ENCODE assay signal across 8 cellular contexts in genomic region chr3:195850857-195851531, GRCh38. TPM values are rescaled to one million over a fixed set of nuclear protein-coding genes. Genes with fewer than 3 reads are reported as not detected.
DNase-seq lines count a peak whose midpoint lies in the region; ATAC-seq, FAIRE-seq and TF ChIP-seq lines count a peak whose summit lies in the region.

No MANE protein-coding gene starts in this region.

- H3K36me3 ChIP-seq in SU-DHL-6 (ENCODE audit: low read length) (no peaks in the 10 kb centered on the region), heart left ventricle (no peaks in the 10 kb centered on the region)

- H3K27me3 ChIP-seq in SU-DHL-6 (ENCODE audit: low read length) (no peaks in the 10 kb centered on the region), heart left ventricle (peaks cover 0 to 4% (median 0%) of the 10 kb centered on the region in 9 donors)

- H3K9me3 ChIP-seq in SU-DHL-6 (ENCODE audit: insufficient read depth, low read length) (no peaks in the 10 kb centered on the region), heart left ventricle (no peaks in the 10 kb centered on the region)

- H3K4me3 ChIP-seq in SU-DHL-6 (ENCODE audit: insufficient read depth, low read length, poor library complexity, severe bottlenecking) (no peak overlapping the region), heart left ventricle (peak overlapping the region in 1 of 12 donors; percentile 23)

- ATAC-seq in HG02840 (IDR thresholded peaks at IDR 0.05; ENCODE audit: low FRiP score, unreplicated experiment) = peak; percentile 87
- ATAC-seq in heart left ventricle = peak; percentile 83 to 96 (median 93)
- ATAC-seq in HG02588 (IDR thresholded peaks at IDR 0.05; ENCODE audit: unreplicated experiment) = no peak

- no peaks in the 10 kb centered on the region for H4K20me1 ChIP-seq in SU-DHL-6 (ENCODE audit: low read depth, low read length)

- H3K27ac ChIP-seq in SU-DHL-6 (ENCODE audit: low read depth, low read length) = no peak overlapping the region
- no peak overlapping the region for H3K27ac ChIP-seq in heart left ventricle

- DNase-seq in GM12891 (ENCODE audit: insufficient read length, low spot score) (peak; percentile 80), NCI-H1436 treated with DMSO at 0.1 percent for 48 hours (lab: John Stamatoyannopoulos, UW) (peak; percentile 64), heart left ventricle (peak; percentile 78 to 88 (median 84)), putamen (ENCODE audit: low spot score) (peak; percentile 86)
- peak; percentile 77 for DNase-seq in activated naive CD8-positive, alpha-beta T cell treated with anti-CD3 and anti-CD28 coated beads, Interleukin-2, amount 50 U/mL, for 16 hours (ENCODE audit: low read depth, low spot score)

- H2AFZ ChIP-seq in SU-DHL-6 (ENCODE audit: low read depth, low read length, severe bottlenecking) = no peak overlapping the region

- TF ChIP-seq CTCF in SU-DHL-6 (IDR thresholded peaks at IDR 0.05; ENCODE audit: insufficient read depth, low read length, poor library complexity, severe bottlenecking) (peak; percentile 99), heart left ventricle (IDR thresholded peaks at IDR 0.05) (peak; percentile 99 to 100 (median 100))

- intact Hi-C loops in heart left ventricle (cut with DNase I) = loop anchor here in 2 of 10 donors (5.0 to 10.0 kb wide), 2 partner anchors 66 to 226 kb away; no protein-coding TSS in a partner anchor

- H3K4me1 ChIP-seq in heart left ventricle = peaks cover 0 to 6% (median 2%) of the 10 kb centered on the region in 12 donors

- TF ChIP-seq POLR2A in GM12891 (IDR thresholded peaks at IDR 0.05; ENCODE audit: low read depth, low read length) = no peak
- no peak for TF ChIP-seq POLR2A in heart left ventricle (IDR thresholded peaks at IDR 0.05)

- H3K4me2 ChIP-seq in SU-DHL-6 (ENCODE audit: low read depth, low read length, poor library complexity, severe bottlenecking) = peak overlapping the region; percentile 9

- 19 to 25% (median 22%) methylated on average over 31 of the region's 31 CpGs for WGBS in heart left ventricle, 4 donors

- peak; percentile 85 for FAIRE-seq in GM12891 (lab: Jason Lieb, UNC)

- no peaks in the 10 kb centered on the region for H3K79me2 ChIP-seq in SU-DHL-6 (ENCODE audit: insufficient read depth, low read length)

- no peaks in the 10 kb centered on the region for H3F3A ChIP-seq in SU-DHL-6 (ENCODE audit: insufficient read depth)

- no peak overlapping the region; the same call in 1 of the 2 replicates for H3K9ac ChIP-seq in SU-DHL-6 (ENCODE audit: low read length)

- H3K9me2 ChIP-seq in SU-DHL-6 (replicated peaks; ENCODE audit: insufficient read depth, low read length) = no peaks in the 10 kb centered on the region

TF ChIP-seq in GM12891, 5 proteins besides CTCF, POLR2A, EP300 and RAD21:
- TF ChIP-seq POLR2AphosphoS5 (IDR thresholded peaks at IDR 0.05; ENCODE audit: low read depth, low read length) = no peak
- TF ChIP-seq PAX5 (IDR thresholded peaks at IDR 0.05; ENCODE audit: insufficient read depth, low read length, severe bottlenecking) = no peak
- peak; percentile 67; the same call in 1 of the 2 replicates for TF ChIP-seq POU2F2 (IDR thresholded peaks at IDR 0.05; ENCODE audit: low read depth, low read length)

RNA-seq across cellular contexts. Expression of gene MUC4, which starts 39.3 kb away (rescaled TPM):
- polyA plus RNA-seq in GM12891 (2012; ENCODE audit: low read depth, missing spikeins) = 1.2 TPM
- total RNA-seq in heart left ventricle = under 1 TPM in 2 of 9 donors, not detected in 7; 0.02 to 0.17 TPM
- under 1 TPM in 1 of 2 donors, not detected in 1; 0.03 TPM for polyA plus RNA-seq in heart left ventricle

RNA-seq across cellular contexts. Expression of gene TNK2, which starts 57.4 kb away (rescaled TPM):
- polyA plus RNA-seq in GM12891 (2012; ENCODE audit: low read depth, missing spikeins) = 12.1 TPM
- total RNA-seq in heart left ventricle = 10 to 100 TPM; 13.5 to 59.7 (median 28.7) TPM
- polyA plus RNA-seq in heart left ventricle = 10 to 100 TPM; 27.2 to 31.5 TPM
